ENCODE assay signal across 8 cellular contexts in genomic region chr7:149772236-149772820, GRCh38. TPM values are rescaled to one million over a fixed set of nuclear protein-coding genes. Genes with fewer than 3 reads are reported as not detected.
DNase-seq lines count a peak whose midpoint lies in the region; ATAC-seq and TF ChIP-seq lines count a peak whose summit lies in the region.

No MANE protein-coding gene starts in this region.

- no peak overlapping the region for H3K9ac ChIP-seq in rectal smooth muscle tissue (ENCODE audit: low read length)

- no peaks in the 10 kb centered on the region for H3K36me3 Mint-ChIP-seq in activated naive CD4-positive, alpha-beta T cell treated with anti-CD3 and anti-CD28 coated beads for 36 hours (ENCODE audit: low read depth)

- H3K27ac ChIP-seq in heart left ventricle (peak overlapping the region in 11 of 12 donors; percentile 53 to 86 (median 77)), rectal smooth muscle tissue (ENCODE audit: low read depth, low read length) (peak overlapping the region; percentile 51)

- peaks cover 6% of the 10 kb centered on the region for H3K4me1 Mint-ChIP-seq in activated naive CD4-positive, alpha-beta T cell treated with anti-CD3 and anti-CD28 coated beads for 36 hours (ENCODE audit: low read depth)

- H3K4me1 ChIP-seq in heart left ventricle (peaks cover 0 to 52% (median 30%) of the 10 kb centered on the region in 12 donors), rectal smooth muscle tissue (ENCODE audit: control insufficient read depth, insufficient read depth, low read length) (no peaks in the 10 kb centered on the region)

- CTCF ChIA-PET in activated naive CD4-positive, alpha-beta T cell treated with anti-CD3 and anti-CD28 coated beads for 36 hours (lab: Charles Lee) = interaction anchor here (0.7 to 1.8 kb wide), 4 partner anchors 11 to 1861 kb away, joined by 4 to 6 read pairs (median 5); no protein-coding TSS in a partner anchor

- no peaks in the 10 kb centered on the region for H3K27me3 Mint-ChIP-seq in activated naive CD4-positive, alpha-beta T cell treated with anti-CD3 and anti-CD28 coated beads for 36 hours (ENCODE audit: low read depth)

- WGBS in heart left ventricle, 4 donors = 1 to 2% (median 2%) methylated on average over 32 to 40 of the region's 40 CpGs

- H3K9me3 Mint-ChIP-seq in activated naive CD4-positive, alpha-beta T cell treated with anti-CD3 and anti-CD28 coated beads for 36 hours = no peaks in the 10 kb centered on the region

- ATAC-seq in heart left ventricle (peak in 3 of 4 donors; percentile 1 to 5 (median 3)), HG03097 (IDR thresholded peaks at IDR 0.05; ENCODE audit: low FRiP score, unreplicated experiment) (no peak), GM18867 (IDR thresholded peaks at IDR 0.05; ENCODE audit: unreplicated experiment) (no peak)

- H3K36me3 ChIP-seq in heart left ventricle (peaks cover 0 to 31% (median 6%) of the 10 kb centered on the region in 9 donors), rectal smooth muscle tissue (ENCODE audit: control insufficient read depth, insufficient read depth, low read length) (no peaks in the 10 kb centered on the region)

- H3K4me3 ChIP-seq in heart left ventricle (peak overlapping the region; percentile 57 to 89 (median 64)), rectal smooth muscle tissue (ENCODE audit: low read length) (peak overlapping the region; percentile 65)

- no peak overlapping the region for H3K27ac Mint-ChIP-seq in activated naive CD4-positive, alpha-beta T cell treated with anti-CD3 and anti-CD28 coated beads for 36 hours

- peaks cover 0 to 7% (median 0%) of the 10 kb centered on the region in 9 donors for H3K27me3 ChIP-seq in heart left ventricle
- H3K27me3 ChIP-seq in rectal smooth muscle tissue (ENCODE audit: control insufficient read depth, insufficient read depth, low read length) = no peaks in the 10 kb centered on the region

- H3K4me3 Mint-ChIP-seq in activated naive CD4-positive, alpha-beta T cell treated with anti-CD3 and anti-CD28 coated beads for 36 hours = peak overlapping the region; percentile 71

- peak; percentile 27 for DNase-seq in activated naive CD4-positive, alpha-beta T cell treated with anti-CD3 and anti-CD28 coated beads for 36 hours
- DNase-seq in activated naive CD4-positive, alpha-beta T cell treated with anti-CD3 and anti-CD28 coated beads, Interleukin-2, amount 50 U/mL, for 16 hours = no peak
- DNase-seq in activated CD4-positive, alpha-beta T cell treated with anti-CD3 and anti-CD28 coated beads, Interleukin-2, amount 50 U/mL, for 1 hour = peak; percentile 23
- DNase-seq in heart left ventricle (peak in 2 of 5 donors; percentile 46 to 86), NCI-H510A (lab: John Stamatoyannopoulos, UW) (no peak)

- no peak for TF ChIP-seq POLR2A in heart left ventricle (IDR thresholded peaks at IDR 0.05)

- no peak for TF ChIP-seq CTCF in heart left ventricle (IDR thresholded peaks at IDR 0.05)

- no peaks in the 10 kb centered on the region for H3K9me3 ChIP-seq in heart left ventricle

- intact Hi-C loops in activated naive CD4-positive, alpha-beta T cell treated with anti-CD3 and anti-CD28 coated beads for 36 hours (cut with micrococcal nuclease) = loop anchor here (2.0 to 5.0 kb wide), 3 partner anchors 92 to 645 kb away; partner anchors contain the start of gene ZNF425
- intact Hi-C loops in heart left ventricle (cut with DNase I) = loop anchor here in 4 of 10 donors (2.0 to 10.0 kb wide), 4 partner anchors 62 to 100 kb away; partner anchors contain the start of genes ZNF862 (in 4 of the 4) and ATP6V0E2 (in 1 of the 4)

RNA-seq across cellular contexts. Expression of gene ZNF467, which starts 1.1 kb away (rescaled TPM):
- under 1 TPM; 0.47 to 0.93 TPM for total RNA-seq in activated naive CD4-positive, alpha-beta T cell treated with anti-CD3 and anti-CD28 coated beads for 36 hours
- 1 to 10 TPM; 2.6 to 9.5 (median 5.1) TPM for total RNA-seq in heart left ventricle
- polyA plus RNA-seq in heart left ventricle = 1 to 10 TPM; 3.6 to 4.7 TPM

Comparison
In these comparisons a context has a peak if more than half of its experiments do, and no peak if none do; other contexts are left out.
1. DNase-seq: peak in activated naive CD4-positive, alpha-beta T cell treated with anti-CD3 and anti-CD28 coated beads for 36 hours (single experiment) and activated CD4-positive, alpha-beta T cell treated with anti-CD3 and anti-CD28 coated beads, Interleukin-2, amount 50 U/mL, for 1 hour (single experiment); none in activated naive CD4-positive, alpha-beta T cell treated with anti-CD3 and anti-CD28 coated beads, Interleukin-2, amount 50 U/mL, for 16 hours (single experiment) and NCI-H510A (single experiment).
2. ATAC-seq: peak in heart left ventricle (3 of 4); none in HG03097 (single experiment) and GM18867 (single experiment).